ENCODE assay signal across 18 cellular contexts in the genomic region with DNA sequence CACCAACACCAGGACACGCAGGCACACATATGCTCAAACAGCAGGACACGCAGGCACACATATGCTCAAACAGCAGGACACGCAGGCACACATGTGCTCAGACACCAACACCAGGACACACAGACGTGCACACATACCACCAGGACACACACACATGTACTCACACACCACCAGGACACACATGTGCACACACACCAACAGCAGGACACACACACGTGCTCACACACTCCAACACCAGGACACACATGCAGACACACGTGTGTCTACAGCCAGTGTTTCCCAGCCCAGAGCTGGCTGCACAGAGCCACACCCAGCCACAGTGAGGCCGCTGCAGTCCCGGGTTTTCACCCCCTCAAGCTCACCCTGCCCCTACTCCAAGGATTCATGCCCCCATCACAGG.
"Had no signal": no experiment of that assay in that cellular context is flagged by ENCODE, and none has a peak within 500 bp of the region (broad histone marks: within the 10 kb centered on the region; RNA-seq: fewer than 3 reads in every experiment).

No MANE protein-coding gene starts in this region.

- H3K4me2 ChIP-seq: hepatocyte had no signal

- H2AFZ ChIP-seq: hepatocyte had no signal

- H3K36me3 Mint-ChIP-seq: natural killer cell had no signal

- H3K27ac ChIP-seq: hepatocyte had no signal

- H3K4me3 Mint-ChIP-seq: activated CD4-positive, alpha-beta T cell treated with anti-CD3 and anti-CD28 coated beads, Interleukin-2, amount 10 ng/mL, durations not matched to agents 24 days and 14 days; activated naive CD4-positive, alpha-beta T cell treated with anti-CD3 and anti-CD28 coated beads for 36 hours; activated T-cell treated with anti-CD3 and anti-CD28 coated beads, Interleukin-2, amount 50 U/mL, for 4 hours; natural killer cell; stimulated activated naive CD8-positive, alpha-beta T cell treated with anti-CD3 and anti-CD28 coated beads, Interleukin-15, Interleukin-2, amounts not matched to agents 100 ng/mL and 50 ng/mL, for 24 hours had no signal

- H3K4me3 ChIP-seq: esophagus squamous epithelium, hepatocyte, right atrium auricular region, transverse colon had no signal

- H3K27ac Mint-ChIP-seq: activated naive CD4-positive, alpha-beta T cell treated with anti-CD3 and anti-CD28 coated beads for 36 hours; natural killer cell; progenitor cell of endocrine pancreas; stimulated activated naive CD8-positive, alpha-beta T cell treated with anti-CD3 and anti-CD28 coated beads, Interleukin-15, Interleukin-2, amounts not matched to agents 100 ng/mL and 50 ng/mL, for 24 hours had no signal

- H3K27me3 Mint-ChIP-seq: activated CD4-positive, alpha-beta T cell treated with anti-CD3 and anti-CD28 coated beads, Interleukin-2, amount 10 ng/mL, durations not matched to agents 24 days and 14 days; stimulated activated naive CD8-positive, alpha-beta T cell treated with anti-CD3 and anti-CD28 coated beads, Interleukin-15, Interleukin-2, amounts not matched to agents 100 ng/mL and 50 ng/mL, for 24 hours had no signal

- H3K9me3 ChIP-seq: breast epithelium, esophagus squamous epithelium, right atrium auricular region, transverse colon had no signal

- H3K79me2 ChIP-seq: hepatocyte had no signal

- H3K36me3 ChIP-seq: breast epithelium, esophagus squamous epithelium, right atrium auricular region, transverse colon had no signal

- ATAC-seq: activated T-cell treated with anti-CD3 and anti-CD28 coated beads, Interleukin-2, amount 50 U/mL, for 4 hours; left cardiac atrium; natural killer cell had no signal

- H3K9me3 Mint-ChIP-seq: activated CD4-positive, alpha-beta T cell treated with anti-CD3 and anti-CD28 coated beads, Interleukin-2, amount 10 ng/mL, durations not matched to agents 24 days and 14 days; activated naive CD4-positive, alpha-beta T cell treated with anti-CD3 and anti-CD28 coated beads for 36 hours; activated T-cell treated with anti-CD3 and anti-CD28 coated beads, Interleukin-2, amount 50 U/mL, for 4 hours; natural killer cell; stimulated activated naive CD8-positive, alpha-beta T cell treated with anti-CD3 and anti-CD28 coated beads, Interleukin-15, Interleukin-2, amounts not matched to agents 100 ng/mL and 50 ng/mL, for 24 hours had no signal

- H3K27me3 ChIP-seq: breast epithelium, hepatocyte, right atrium auricular region, transverse colon had no signal

- DNase-seq: activated CD4-positive, alpha-beta T cell treated with anti-CD3 and anti-CD28 coated beads, Interleukin-2, amount 10 ng/mL, durations not matched to agents 24 days and 14 days; activated CD8-positive, alpha-beta memory T cell treated with anti-CD3 and anti-CD28 coated beads, Interleukin-2, amount 50 U/mL, for 4 hours; activated naive CD4-positive, alpha-beta T cell treated with anti-CD3 and anti-CD28 coated beads for 36 hours; activated T-cell treated with anti-CD3 and anti-CD28 coated beads, Interleukin-2, amount 50 U/mL, for 4 hours; anterior cingulate cortex; dermis blood vessel endothelial cell; effector memory CD4-positive, alpha-beta T cell; esophagus squamous epithelium; left cardiac atrium; natural killer cell; stimulated activated CD4-positive, alpha-beta T cell treated with anti-CD3 and anti-CD28 coated beads, Interleukin-2, amount 100 ng/mL, for 24 hours; T1000; transverse colon had no signal
